ENCODE assay signal across 8 cellular contexts in the genomic region with DNA sequence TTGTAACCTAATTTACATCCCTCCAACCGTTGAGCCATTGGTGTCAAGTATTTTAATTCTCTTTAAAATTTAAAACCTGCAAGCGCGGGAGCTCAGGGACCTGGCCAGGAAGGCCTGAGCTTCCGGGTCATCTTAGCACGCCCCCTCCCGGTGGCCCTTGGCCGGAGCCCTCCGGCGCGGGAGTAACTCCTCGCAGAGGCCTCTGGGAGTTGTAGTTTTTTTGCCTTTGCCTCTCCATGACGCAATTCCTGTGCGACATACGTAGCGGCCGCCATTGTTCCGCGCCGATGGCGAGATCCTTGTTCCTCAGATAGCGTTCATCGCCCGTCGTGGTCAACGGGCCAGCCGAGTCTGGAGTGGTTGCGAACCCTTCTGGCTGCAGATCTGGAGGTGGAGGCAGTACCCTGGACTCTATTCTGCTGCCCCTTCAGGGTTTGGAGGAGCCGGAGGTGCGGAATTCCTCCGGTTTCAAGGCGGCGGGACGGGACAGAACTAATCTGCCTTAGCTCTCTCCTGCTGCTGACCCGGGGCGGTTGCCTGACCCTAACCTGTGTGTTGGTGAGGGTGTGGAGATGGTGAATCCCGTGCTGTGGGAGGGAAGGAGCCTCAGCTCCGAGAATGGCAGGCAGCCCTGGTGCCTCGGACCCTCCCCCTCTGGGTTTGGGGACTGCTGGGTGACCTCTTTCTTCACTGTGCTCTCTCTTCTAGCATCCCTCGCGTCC. TPM values are rescaled to one million over a fixed set of nuclear protein-coding genes. Genes with fewer than 3 reads are reported as not detected.
A peak's percentile ranks its signal among the peaks of the same experiment; 100 is the strongest.
DNase-seq lines count a peak whose midpoint lies in the region; ATAC-seq and TF ChIP-seq lines count a peak whose summit lies in the region.

A gene (plus strand): TSS at position 258 of the 722 bp plus-strand sequence. CDS start 503 bp downstream, outside the sequence.

- intact Hi-C loops in T-helper 1 cell treated with Interleukin-12 subunit alpha and Interleukin-12 subunit beta and Interleukin-4 antibody, amounts not matched to agents 30 ng/mL and 1 ng/mL, for 36 hours (cut with micrococcal nuclease): loop anchor here (1.0 kb wide), 8 partner anchors 51 to 352 kb away; a partner anchor contains a TSS
- intact Hi-C loops in left cardiac atrium (cut with DNase I): no loop called here

- peaks cover 52% of the 10 kb centered on the region for H3K9me3 Mint-ChIP-seq in progenitor cell of endocrine pancreas (ENCODE audit: low read depth)

- H3K4me1 Mint-ChIP-seq in progenitor cell of endocrine pancreas (ENCODE audit: low read depth): peaks cover 5% of the 10 kb centered on the region

- peak within 1 kb of the TSS; percentile 87 for H3K4me3 ChIP-seq in GM12875 (ENCODE audit: low read depth, low read length)

- peaks cover 60% of the 10 kb centered on the region for H3K36me3 Mint-ChIP-seq in progenitor cell of endocrine pancreas (ENCODE audit: insufficient read depth)

- peak within 1 kb of the TSS; percentile 95 for H3K4me3 Mint-ChIP-seq in progenitor cell of endocrine pancreas (ENCODE audit: low read depth)

- no peaks in the 10 kb centered on the region for H3K27me3 Mint-ChIP-seq in progenitor cell of endocrine pancreas

- TF ChIP-seq CTCF in GM12875 (IDR thresholded peaks at IDR 0.05; ENCODE audit: borderline replicate concordance, insufficient read depth, low read depth, low read length): peak; percentile 84
- peak; percentile 83 for TF ChIP-seq CTCF in progenitor cell of endocrine pancreas (IDR thresholded peaks at IDR 0.05; ENCODE audit: unreplicated experiment)

- peak within 1 kb of the TSS; percentile 97 for H3K27ac Mint-ChIP-seq in progenitor cell of endocrine pancreas

- DNase-seq in NCI-H1417 treated with DMSO at 0.1 percent for 48 hours (lab: John Stamatoyannopoulos, UW) (peak; percentile 33), amniotic stem cell (lab: John Stamatoyannopoulos, UW) (peak; percentile 68), left cardiac atrium (peak; percentile 95), progenitor cell of endocrine pancreas (ENCODE audit: low spot score, unreplicated experiment) (peak; percentile 90), ureter (ENCODE audit: low spot score) (peak; percentile 94)

- ATAC-seq in HG02763 (IDR thresholded peaks at IDR 0.05; ENCODE audit: unreplicated experiment) (peak; percentile 93), left cardiac atrium (peak; percentile 99)

RNA-seq across cellular contexts. Expression of the gene that starts here (rescaled TPM):
- 19.7 and 22.3 TPM in 2 replicates for total RNA-seq in T-helper 1 cell treated with Interleukin-12 subunit alpha and Interleukin-12 subunit beta and Interleukin-4 antibody, amounts not matched to agents 30 ng/mL and 1 ng/mL, for 36 hours
- total RNA-seq in left cardiac atrium (10 to 100 TPM; 10.4 to 12.4 TPM), progenitor cell of endocrine pancreas (33.1 and 34.5 TPM in 2 replicates), ureter (30.6 TPM)

Comparison
In these comparisons a context has a peak if more than half of its experiments do, and no peak if none do; other contexts are left out.
1. Peak in every context shown above with its lines: DNase-seq, ATAC-seq and H3K4me3 ChIP-seq.
2. DNase-seq: peak in every context shown above with its lines; median percentile 95 in left cardiac atrium; 94 in ureter; 90 in progenitor cell of endocrine pancreas; 68 in amniotic stem cell; 33 in NCI-H1417 treated with DMSO at 0.1 percent for 48 hours.